18 cellular contexts compared by ENCODE assay signal in genomic region chr17:80769936-80770625, GRCh38.
"Had no signal": no experiment of that assay in that cellular context is flagged by ENCODE, and none has a peak within 500 bp of the region (broad histone marks: within the 10 kb centered on the region; RNA-seq: fewer than 3 reads in every experiment).

No MANE protein-coding gene starts in this region.

- H3K27me3 ChIP-seq: colonic mucosa, esophagus muscularis mucosa, testis had no signal

- H3K27me3 Mint-ChIP-seq: activated CD4-positive, alpha-beta memory T cell treated with anti-CD3 and anti-CD28 coated beads, Interleukin-2, amount 10 ng/mL, durations not matched to agents 7 days and 5 days; memory B cell; stimulated activated naive CD8-positive, alpha-beta T cell treated with anti-CD3 and anti-CD28 coated beads, Interleukin-15, amount 100 ng/mL, for 72 hours had no signal

- H3K4me3 ChIP-seq: colonic mucosa, esophagus muscularis mucosa, testis had no signal

- ATAC-seq: left ventricle myocardium superior; natural killer cell; stimulated activated naive CD8-positive, alpha-beta T cell treated with anti-CD3 and anti-CD28 coated beads, Interleukin-15, amount 100 ng/mL, for 72 hours had no signal

- H3K36me3 ChIP-seq: colonic mucosa had no signal

- H3K4me1 ChIP-seq: colonic mucosa, testis had no signal

- H3K27ac Mint-ChIP-seq: memory B cell, natural killer cell had no signal

- H3K27ac ChIP-seq: colonic mucosa, esophagus muscularis mucosa, testis had no signal

- DNase-seq: activated CD4-positive, alpha-beta memory T cell treated with anti-CD3 and anti-CD28 coated beads, Interleukin-2, amount 10 ng/mL, durations not matched to agents 7 days and 5 days; activated CD4-positive, CD25-positive, alpha-beta regulatory T cell treated with anti-CD3 and anti-CD28 coated beads, Interleukin-2, amount 50 U/mL, for 72 hours; activated CD8-positive, alpha-beta memory T cell treated with anti-CD3 and anti-CD28 coated beads, Interleukin-2, amount 50 U/mL, for 4 hours; activated gamma-delta T cell treated with Interleukin-2 at 50 U/mL for 16 hours; activated T-cell treated with anti-CD3 and anti-CD28 coated beads, Interleukin-2, amount 50 U/mL, for 48 hours; central memory CD4-positive, alpha-beta T cell; colonic mucosa; hippocampal formation; left ventricle myocardium superior; natural killer cell; retina; small intestine; stimulated activated naive CD8-positive, alpha-beta T cell treated with anti-CD3 and anti-CD28 coated beads, Interleukin-15, amount 100 ng/mL, for 72 hours; T1000; testis had no signal

- H3K9me3 ChIP-seq: colonic mucosa, esophagus muscularis mucosa, testis had no signal

- H3K9me3 Mint-ChIP-seq: activated CD4-positive, alpha-beta memory T cell treated with anti-CD3 and anti-CD28 coated beads, Interleukin-2, amount 10 ng/mL, durations not matched to agents 7 days and 5 days; brain; memory B cell; natural killer cell; stimulated activated naive CD8-positive, alpha-beta T cell treated with anti-CD3 and anti-CD28 coated beads, Interleukin-15, amount 100 ng/mL, for 72 hours had no signal

- H3K36me3 Mint-ChIP-seq: natural killer cell had no signal

- H3K4me3 Mint-ChIP-seq: activated CD4-positive, alpha-beta memory T cell treated with anti-CD3 and anti-CD28 coated beads, Interleukin-2, amount 10 ng/mL, durations not matched to agents 7 days and 5 days; brain; memory B cell; natural killer cell had no signal
